ENCODE assay signal across 2 cellular contexts in genomic region chr3:184242297-184242685, GRCh38.
TF ChIP-seq lines count a peak whose summit lies in the region.

No MANE protein-coding gene starts in this region.

TF ChIP-seq in IMR-90, 13 proteins besides CTCF, POLR2A, EP300 and RAD21:
- TF ChIP-seq MXI1 (IDR thresholded peaks at IDR 0.05; ENCODE audit: borderline replicate concordance, low read depth, low read length) (no peak), USF2 (IDR thresholded peaks at IDR 0.05; ENCODE audit: low read depth, low read length) (no peak), RFX5 (IDR thresholded peaks at IDR 0.05; ENCODE audit: low read depth, low read length) (no peak), MAFK (IDR thresholded peaks at IDR 0.05; ENCODE audit: low read depth, low read length) (no peak), CEBPB (IDR thresholded peaks at IDR 0.05; ENCODE audit: low read depth, low read length) (no peak), NFE2L2 (IDR thresholded peaks at IDR 0.05; ENCODE audit: low read depth, low read length) (no peak), BHLHE40 (IDR thresholded peaks at IDR 0.05; ENCODE audit: low read depth, low read length) (no peak), RCOR1 (IDR thresholded peaks at IDR 0.05; ENCODE audit: insufficient replicate concordance, low read length) (no peak)

TF ChIP-seq in H1, 55 proteins besides CTCF, POLR2A, EP300 and RAD21:
- TF ChIP-seq NRF1 (IDR thresholded peaks at IDR 0.05; ENCODE audit: low read depth, low read length) (no peak), CHD2 (IDR thresholded peaks at IDR 0.05; ENCODE audit: low read length) (no peak), SUZ12 (IDR thresholded peaks at IDR 0.05; ENCODE audit: low read length) (no peak), PHF8 (conservative IDR thresholded peaks at IDR 0.05; ENCODE audit: low read depth, low read length) (no peak), KDM4A (IDR thresholded peaks at IDR 0.05; ENCODE audit: low read depth, low read length, severe bottlenecking) (no peak), BACH1 (IDR thresholded peaks at IDR 0.05; ENCODE audit: low read length) (no peak), GABPA (IDR thresholded peaks at IDR 0.05; ENCODE audit: borderline replicate concordance, insufficient read depth, low read length) (no peak), HDAC6 (IDR thresholded peaks at IDR 0.05; ENCODE audit: low read depth, low read length) (no peak), TBP (IDR thresholded peaks at IDR 0.05; ENCODE audit: low read depth, low read length) (no peak), RXRA (IDR thresholded peaks at IDR 0.05; ENCODE audit: insufficient read depth, low read depth, low read length) (no peak), CBX5 (IDR thresholded peaks at IDR 0.05; ENCODE audit: low read depth, low read length) (no peak), POLR2AphosphoS5 (IDR thresholded peaks at IDR 0.05; ENCODE audit: low read depth, low read length) (no peak), BRCA1 (IDR thresholded peaks at IDR 0.05; ENCODE audit: low read depth, low read length) (no peak), TAF1 (IDR thresholded peaks at IDR 0.05; ENCODE audit: low read depth, low read length) (no peak), CBX8 (IDR thresholded peaks at IDR 0.05; ENCODE audit: borderline replicate concordance, low read depth, low read length) (no peak), KDM5A (IDR thresholded peaks at IDR 0.05; ENCODE audit: low read length) (no peak)
TF ChIP-seq in H1: peak in this region for 0.
